In genomic region chr5:747303-747844, GRCh38 we compare ENCODE assay signal across 5 cellular contexts. TPM values are rescaled to one million over a fixed set of nuclear protein-coding genes. Genes with fewer than 3 reads are reported as not detected.
"Had no signal": no experiment of that assay in that cellular context is flagged by ENCODE, and none has a peak within 500 bp of the region (broad histone marks: within the 10 kb centered on the region; RNA-seq: fewer than 3 reads in every experiment).

No MANE protein-coding gene starts in this region.

RNA-seq across cellular contexts. Expression of gene ZDHHC11B, which starts 37.2 kb away (rescaled TPM):
- total RNA-seq: activated CD4-positive, alpha-beta T cell treated with anti-CD3 and anti-CD28 coated beads, Interleukin-2, amount 10 ng/mL, durations not matched to agents 24 days and 14 days; activated naive CD4-positive, alpha-beta T cell treated with anti-CD3 and anti-CD28 coated beads for 36 hours; activated naive CD8-positive, alpha-beta T cell treated with anti-CD3 and anti-CD28 coated beads for 36 hours; activated T-helper 1 cell treated with anti-CD3 and anti-CD28 coated beads, Interleukin-12 subunit alpha, Interleukin-12 subunit beta, Interleukin-2, Interleukin-4 antibody, amounts not matched to agents 30 ng/mL and 10 ng/mL and 1 ng/mL, durations not matched to agents 14 hours and 24 hours and 36 hours; endothelial cell of umbilical vein had no signal
- polyA plus RNA-seq: endothelial cell of umbilical vein had no signal

RNA-seq across cellular contexts. Expression of gene TPPP, which starts 54.2 kb away (rescaled TPM):
- total RNA-seq: activated CD4-positive, alpha-beta T cell treated with anti-CD3 and anti-CD28 coated beads, Interleukin-2, amount 10 ng/mL, durations not matched to agents 24 days and 14 days; activated T-helper 1 cell treated with anti-CD3 and anti-CD28 coated beads, Interleukin-12 subunit alpha, Interleukin-12 subunit beta, Interleukin-2, Interleukin-4 antibody, amounts not matched to agents 30 ng/mL and 10 ng/mL and 1 ng/mL, durations not matched to agents 14 hours and 24 hours and 36 hours had no signal
